Comparison of ENCODE assay signal across 37 cellular contexts in genomic region chr11:69807416-69807815, GRCh38. TPM values are rescaled to one million over a fixed set of nuclear protein-coding genes. Genes with fewer than 3 reads are reported as not detected.
"Had no signal": no experiment of that assay in that cellular context is flagged by ENCODE, and none has a peak within 500 bp of the region (broad histone marks: within the 10 kb centered on the region; RNA-seq: fewer than 3 reads in every experiment).

No MANE protein-coding gene starts in this region.

- H3K9me3 ChIP-seq: adrenal gland, body of pancreas, breast epithelium had no signal

- ATAC-seq: activated CD8-positive, alpha-beta T cell treated with anti-CD3 and anti-CD28 coated beads for 36 hours; activated naive CD4-positive, alpha-beta T cell treated with anti-CD3 and anti-CD28 coated beads, Interleukin-2, amount 50 U/mL, for 72 hours; activated T-cell treated with anti-CD3 and anti-CD28 coated beads, Interleukin-2, amount 50 U/mL, for 4 hours; activated T-cell treated with anti-CD3 and anti-CD28 coated beads, Interleukin-2, amount 50 U/mL, for 72 hours; activated T-helper 17 cell treated with anti-CD3 and anti-CD28 coated beads, Interleukin-2, amount 50 U/mL, for 72 hours; body of pancreas; T-cell; T-helper 17 cell had no signal

- H3K27ac ChIP-seq: adrenal gland, body of pancreas, brain microvascular endothelial cell, breast epithelium, VCaP had no signal

- H3K4me1 ChIP-seq: adrenal gland, body of pancreas, breast epithelium had no signal

- H3K27me3 ChIP-seq: adrenal gland, body of pancreas had no signal

- DNase-seq: activated B cell treated with CpG ODN at 0.5 μM for 24 hours; activated CD4-positive, alpha-beta memory T cell treated with anti-CD3 and anti-CD28 coated beads for 36 hours; activated CD4-positive, alpha-beta T cell treated with anti-CD3 and anti-CD28 coated beads for 4 hours; activated CD4-positive, alpha-beta T cell treated with anti-CD3 and anti-CD28 coated beads, Interleukin-2, amount 10 ng/mL, durations not matched to agents 24 days and 14 days; activated CD4-positive, alpha-beta T cell treated with anti-CD3 and anti-CD28 coated beads, Interleukin-2, amount 50 U/mL, for 1 hour; activated CD4-positive, alpha-beta T cell treated with anti-CD3 and anti-CD28 coated beads, Interleukin-2, amount 50 U/mL, for 4 hours; activated CD4-positive, CD25-positive, alpha-beta regulatory T cell treated with anti-CD3 and anti-CD28 coated beads, Interleukin-2, amount 50 U/mL, for 72 hours; activated CD8-positive, alpha-beta memory T cell treated with anti-CD3 and anti-CD28 coated beads, Interleukin-2, amount 50 U/mL, for 4 hours; activated CD8-positive, alpha-beta T cell treated with anti-CD3 and anti-CD28 coated beads for 36 hours; activated effector memory CD4-positive, alpha-beta T cell treated with anti-CD3 and anti-CD28 coated beads, Interleukin-2, amount 50 U/mL, for 16 hours; activated gamma-delta T cell treated with Interleukin-2 at 50 U/mL for 16 hours; activated naive CD4-positive, alpha-beta T cell; activated naive CD4-positive, alpha-beta T cell treated with anti-CD3 and anti-CD28 coated beads for 36 hours; activated naive CD4-positive, alpha-beta T cell treated with anti-CD3 and anti-CD28 coated beads, Interleukin-2, amount 50 U/mL, for 16 hours; activated naive CD8-positive, alpha-beta T cell treated with anti-CD3 and anti-CD28 coated beads for 36 hours; activated T-cell treated with anti-CD3 and anti-CD28 coated beads for 4 hours; activated T-cell treated with anti-CD3 and anti-CD28 coated beads, Interleukin-2, amount 50 U/mL, for 1 hour; activated T-cell treated with anti-CD3 and anti-CD28 coated beads, Interleukin-2, amount 50 U/mL, for 4 hours; activated T-cell treated with anti-CD3 and anti-CD28 coated beads, Interleukin-2, amount 50 U/mL, for 72 hours; adrenal gland; amniotic stem cell; aorta; body of pancreas; brain microvascular endothelial cell; central memory CD4-positive, alpha-beta T cell; T-cell; T-helper 17 cell had no signal

- H3K36me3 ChIP-seq: adrenal gland, brain microvascular endothelial cell, breast epithelium had no signal

- H3K4me3 ChIP-seq: adrenal gland, body of pancreas, breast epithelium had no signal

RNA-seq across cellular contexts. Expression of gene FGF3, which starts 11.8 kb away (rescaled TPM):
- total RNA-seq: activated B cell treated with CpG ODN at 0.5 μM for 24 hours; activated CD4-positive, alpha-beta memory T cell treated with anti-CD3 and anti-CD28 coated beads for 36 hours; activated CD4-positive, alpha-beta T cell treated with anti-CD3 and anti-CD28 coated beads, Interleukin-2, amount 10 ng/mL, durations not matched to agents 24 days and 14 days; activated CD8-positive, alpha-beta memory T cell treated with anti-CD3 and anti-CD28 coated beads for 36 hours; activated CD8-positive, alpha-beta T cell treated with anti-CD3 and anti-CD28 coated beads for 36 hours; activated naive CD4-positive, alpha-beta T cell treated with anti-CD3 and anti-CD28 coated beads for 36 hours; activated naive CD4-positive, alpha-beta T cell treated with anti-CD3 and anti-CD28 coated beads, Interleukin-2, amount 50 U/mL, for 72 hours; activated naive CD8-positive, alpha-beta T cell treated with anti-CD3 and anti-CD28 coated beads for 36 hours; activated T-cell treated with anti-CD3 and anti-CD28 coated beads, Interleukin-2, amount 50 U/mL, for 4 hours; activated T-cell treated with anti-CD3 and anti-CD28 coated beads, Interleukin-2, amount 50 U/mL, for 72 hours; activated T-helper 1 cell treated with anti-CD3 and anti-CD28 coated beads, Interleukin-12 subunit alpha, Interleukin-12 subunit beta, Interleukin-2, Interleukin-4 antibody, amounts not matched to agents 30 ng/mL and 10 ng/mL and 1 ng/mL, durations not matched to agents 14 hours and 24 hours and 36 hours; activated T-helper 17 cell treated with anti-CD3 and anti-CD28 coated beads, Interleukin-2, amount 50 U/mL, for 72 hours; adrenal gland; aorta; astrocyte; body of pancreas; breast epithelium; cardiac septum; T-cell; T-helper 1 cell treated with Interleukin-12 subunit alpha and Interleukin-12 subunit beta and Interleukin-4 antibody, amounts not matched to agents 30 ng/mL and 1 ng/mL, for 36 hours; T-helper 17 cell; T-helper 2 cell treated with Interferon-gamma antibody and Interleukin-4, amounts not matched to agents 100 ng/mL and 5 ng/mL, for 36 hours had no signal
- polyA plus RNA-seq: adrenal gland, aorta had no signal

RNA-seq across cellular contexts. Expression of gene FGF4, which starts 32.3 kb away (rescaled TPM):
- total RNA-seq: activated B cell treated with CpG ODN at 0.5 μM for 24 hours; activated CD4-positive, alpha-beta memory T cell treated with anti-CD3 and anti-CD28 coated beads for 36 hours; activated CD4-positive, alpha-beta T cell treated with anti-CD3 and anti-CD28 coated beads, Interleukin-2, amount 10 ng/mL, durations not matched to agents 24 days and 14 days; activated CD8-positive, alpha-beta memory T cell treated with anti-CD3 and anti-CD28 coated beads for 36 hours; activated CD8-positive, alpha-beta T cell treated with anti-CD3 and anti-CD28 coated beads for 36 hours; activated naive CD4-positive, alpha-beta T cell treated with anti-CD3 and anti-CD28 coated beads for 36 hours; activated naive CD4-positive, alpha-beta T cell treated with anti-CD3 and anti-CD28 coated beads, Interleukin-2, amount 50 U/mL, for 72 hours; activated naive CD8-positive, alpha-beta T cell treated with anti-CD3 and anti-CD28 coated beads for 36 hours; activated T-cell treated with anti-CD3 and anti-CD28 coated beads, Interleukin-2, amount 50 U/mL, for 4 hours; activated T-cell treated with anti-CD3 and anti-CD28 coated beads, Interleukin-2, amount 50 U/mL, for 72 hours; activated T-helper 1 cell treated with anti-CD3 and anti-CD28 coated beads, Interleukin-12 subunit alpha, Interleukin-12 subunit beta, Interleukin-2, Interleukin-4 antibody, amounts not matched to agents 30 ng/mL and 10 ng/mL and 1 ng/mL, durations not matched to agents 14 hours and 24 hours and 36 hours; activated T-helper 17 cell treated with anti-CD3 and anti-CD28 coated beads, Interleukin-2, amount 50 U/mL, for 72 hours; adrenal gland; aorta; astrocyte; body of pancreas; breast epithelium; cardiac septum; T-cell; T-helper 1 cell treated with Interleukin-12 subunit alpha and Interleukin-12 subunit beta and Interleukin-4 antibody, amounts not matched to agents 30 ng/mL and 1 ng/mL, for 36 hours; T-helper 17 cell; T-helper 2 cell treated with Interferon-gamma antibody and Interleukin-4, amounts not matched to agents 100 ng/mL and 5 ng/mL, for 36 hours had no signal
- polyA plus RNA-seq: adrenal gland had no signal
